9 cellular contexts compared by ENCODE assay signal in genomic region chr13:98504029-98504351, GRCh38.
DNase-seq lines count a peak whose midpoint lies in the region; ATAC-seq and TF ChIP-seq lines count a peak whose summit lies in the region.
"Had no signal": no experiment of that assay in that cellular context is flagged by ENCODE, and none has a peak within 500 bp of the region (broad histone marks: within the 10 kb centered on the region; RNA-seq: fewer than 3 reads in every experiment).

No MANE protein-coding gene starts in this region.

- no peak overlapping the region for H3K9ac ChIP-seq in rectal smooth muscle tissue (ENCODE audit: low read length)

- H3K27me3 Mint-ChIP-seq in CD4-positive, alpha-beta memory T cell: no peaks in the 10 kb centered on the region
- H3K27me3 Mint-ChIP-seq in IgD-negative memory B cell: peaks cover 1% of the 10 kb centered on the region

- no peak for ATAC-seq in GM21381 (IDR thresholded peaks at IDR 0.05; ENCODE audit: unreplicated experiment)
- ATAC-seq: foreskin keratinocyte had no signal

- 33% methylated on average over 1 of the region's 1 CpG for WGBS in esophagus muscularis mucosa

- H3K36me3 ChIP-seq in CD4-positive, alpha-beta memory T cell (ENCODE audit: insufficient read depth, low read length): peaks cover 5% of the 10 kb centered on the region
- H3K36me3 ChIP-seq in esophagus muscularis mucosa (peaks cover 0 to 4% (median 0%) of the 10 kb centered on the region in 4 donors), rectal smooth muscle tissue (ENCODE audit: control insufficient read depth, insufficient read depth, low read length) (no peaks in the 10 kb centered on the region)

- POLR2A ChIA-PET in CD4-positive, alpha-beta memory T cell (lab: Charles Lee; ENCODE audit: partially characterized antibody): interaction anchor here (1.1 to 2.4 kb wide), 6 partner anchors 10 to 72 kb away, joined by 3 to 9 read pairs (median 5); partner anchors contain the start of gene STK24

- no peaks in the 10 kb centered on the region for H3K9me3 ChIP-seq in CD4-positive, alpha-beta memory T cell (ENCODE audit: control insufficient read depth in 1 of 2, low read length in 2 of 2)
- no peaks in the 10 kb centered on the region for H3K9me3 ChIP-seq in esophagus muscularis mucosa

- TF ChIP-seq EP300 in esophagus muscularis mucosa (IDR thresholded peaks at IDR 0.05): no peak

- H3K4me3 Mint-ChIP-seq in CD4-positive, alpha-beta memory T cell: peak overlapping the region in 6 of 8 donors; percentile 19 to 78 (median 69)
- H3K4me3 Mint-ChIP-seq in IgD-negative memory B cell: peak overlapping the region in 3 of 4 donors; percentile 9 to 93 (median 59)

- no peak for TF ChIP-seq POLR2A in esophagus muscularis mucosa (IDR thresholded peaks at IDR 0.05; ENCODE audit: low read depth)

- no peak for DNase-seq in CD4-positive, alpha-beta memory T cell
- no peak for DNase-seq in esophagus muscularis mucosa (ENCODE audit: extremely low spot score)
- no peak for DNase-seq in NCI-H1930 (lab: John Stamatoyannopoulos, UW)
- DNase-seq in NCI-H1417 (lab: John Stamatoyannopoulos, UW): no peak
- DNase-seq in NCI-H187 (lab: John Stamatoyannopoulos, UW): no peak
- DNase-seq: foreskin keratinocyte had no signal

- intact Hi-C loops in CD4-positive, alpha-beta memory T cell (cut with micrococcal nuclease): loop anchor here (2.0 kb wide), 1 partner anchor 15 kb away; no protein-coding TSS in a partner anchor
- intact Hi-C loops in esophagus muscularis mucosa (cut with DNase I): no loop called here

- H3K27me3 ChIP-seq in CD4-positive, alpha-beta memory T cell (ENCODE audit: insufficient read depth, low read length): no peaks in the 10 kb centered on the region
- H3K27me3 ChIP-seq in esophagus muscularis mucosa (no peaks in the 10 kb centered on the region), rectal smooth muscle tissue (ENCODE audit: control insufficient read depth, insufficient read depth, low read length) (no peaks in the 10 kb centered on the region)
- H3K27me3 ChIP-seq: foreskin keratinocyte had no signal

- H3K9me3 Mint-ChIP-seq in CD4-positive, alpha-beta memory T cell: no peaks in the 10 kb centered on the region
- no peaks in the 10 kb centered on the region for H3K9me3 Mint-ChIP-seq in IgD-negative memory B cell

- CTCF ChIA-PET in CD4-positive, alpha-beta memory T cell (lab: Charles Lee; ENCODE audit: partially characterized antibody): interaction anchor here (0.9 to 3.7 kb wide), 4 partner anchors 15 to 149 kb away, joined by 3 to 11 read pairs (median 7); no protein-coding TSS in a partner anchor

- no peak overlapping the region for H3K4me3 ChIP-seq in CD4-positive, alpha-beta memory T cell (ENCODE audit: low read length in 2 of 2)
- H3K4me3 ChIP-seq in esophagus muscularis mucosa (peak overlapping the region in 3 of 4 donors; percentile 17 to 29 (median 28)), rectal smooth muscle tissue (ENCODE audit: low read length) (no peak overlapping the region)

- H3K4me1 Mint-ChIP-seq in CD4-positive, alpha-beta memory T cell: peaks cover 67 to 96% (median 83%) of the 10 kb centered on the region in 4 donors
- peaks cover 65 to 87% (median 67%) of the 10 kb centered on the region in 3 donors for H3K4me1 Mint-ChIP-seq in IgD-negative memory B cell

- no peak for TF ChIP-seq CTCF in esophagus muscularis mucosa (IDR thresholded peaks at IDR 0.05)

- H3K27ac Mint-ChIP-seq in CD4-positive, alpha-beta memory T cell: peak overlapping the region in 6 of 7 donors; percentile 1 to 85 (median 78)
- peak overlapping the region; percentile 64 to 94 (median 93) for H3K27ac Mint-ChIP-seq in IgD-negative memory B cell

- H3K4me1 ChIP-seq in CD4-positive, alpha-beta memory T cell (ENCODE audit: insufficient read depth, low read length): peaks cover 77% of the 10 kb centered on the region
- H3K4me1 ChIP-seq in esophagus muscularis mucosa (peaks cover 76 to 97% (median 83%) of the 10 kb centered on the region in 4 donors), rectal smooth muscle tissue (ENCODE audit: control insufficient read depth, insufficient read depth, low read length) (peaks cover 34% of the 10 kb centered on the region)

- H3K36me3 Mint-ChIP-seq in CD4-positive, alpha-beta memory T cell: peaks cover 5 to 51% of the 10 kb centered on the region in 2 donors
- peaks cover 2% of the 10 kb centered on the region for H3K36me3 Mint-ChIP-seq in IgD-negative memory B cell

- H3K27ac ChIP-seq in CD4-positive, alpha-beta memory T cell (ENCODE audit: low read depth, low read length): no peak overlapping the region
- H3K27ac ChIP-seq in esophagus muscularis mucosa (replicated peaks in 1 of 4) (peak overlapping the region; percentile 65 to 80 (median 74)), rectal smooth muscle tissue (ENCODE audit: low read depth, low read length) (peak overlapping the region; percentile 80)
- H3K27ac ChIP-seq: foreskin keratinocyte had no signal

Comparison
In these comparisons a context has a peak if more than half of its experiments do, and no peak if none do; other contexts are left out.
1. H3K4me3 ChIP-seq: peak in esophagus muscularis mucosa (3 of 4); none in CD4-positive, alpha-beta memory T cell (0 of 2) and rectal smooth muscle tissue (single experiment).